16 cellular contexts compared by ENCODE assay signal in genomic region chr4:18421519-18421918, GRCh38.
DNase-seq lines count a peak whose midpoint lies in the region; ATAC-seq and TF ChIP-seq lines count a peak whose summit lies in the region.
"Had no signal": no experiment of that assay in that cellular context is flagged by ENCODE, and none has a peak within 500 bp of the region (broad histone marks: within the 10 kb centered on the region; RNA-seq: fewer than 3 reads in every experiment).

No MANE protein-coding gene starts in this region.

- no peak for TF ChIP-seq POLR2A in NB4 (IDR thresholded peaks at IDR 0.05; ENCODE audit: extremely low read depth, insufficient read length)

- no peak for ATAC-seq in HG03196 (IDR thresholded peaks at IDR 0.05; ENCODE audit: unreplicated experiment)
- ATAC-seq: GM23338, HCT116 had no signal

- TF ChIP-seq CTCF in NB4 (IDR thresholded peaks at IDR 0.05; ENCODE audit: low read depth, low read length), result peak; percentile 1

- H3K4me1 Mint-ChIP-seq in activated naive CD4-positive, alpha-beta T cell treated with anti-CD3 and anti-CD28 coated beads, Interleukin-2, amount 10 ng/mL, durations not matched to agents 7 days and 5 days, result no peaks in the 10 kb centered on the region
- H3K4me1 Mint-ChIP-seq: CD4-positive, alpha-beta memory T cell; GM23338; H9 had no signal

- H3K4me3 Mint-ChIP-seq in activated naive CD4-positive, alpha-beta T cell treated with anti-CD3 and anti-CD28 coated beads, Interleukin-2, amount 10 ng/mL, durations not matched to agents 7 days and 5 days, result no peak overlapping the region
- H3K4me3 Mint-ChIP-seq: CD4-positive, alpha-beta memory T cell; GM23338; H9 had no signal

- no peak overlapping the region for H3K27ac Mint-ChIP-seq in activated naive CD4-positive, alpha-beta T cell treated with anti-CD3 and anti-CD28 coated beads, Interleukin-2, amount 10 ng/mL, durations not matched to agents 7 days and 5 days
- H3K27ac Mint-ChIP-seq: CD4-positive, alpha-beta memory T cell; GM23338; H9 had no signal

- peak; percentile 15 for DNase-seq in Jurkat, Clone E6-1 (ENCODE audit: low read depth, low spot score)
- no peak for DNase-seq in NB4 (ENCODE audit: low read depth)
- DNase-seq in RPMI8226, result peak; percentile 47
- no peak for DNase-seq in activated naive CD4-positive, alpha-beta T cell treated with anti-CD3 and anti-CD28 coated beads, Interleukin-2, amount 10 ng/mL, durations not matched to agents 7 days and 5 days
- no peak for DNase-seq in NCI-H1694 (lab: John Stamatoyannopoulos, UW)
- DNase-seq: C1 segment of cervical spinal cord; Calu3; CD4-positive, alpha-beta memory T cell; COR-L47; DMS53; DMS79 treated with DMSO at 0.1 percent for 48 hours; GF-D8; H9 had no signal

- CTCF ChIA-PET in activated naive CD4-positive, alpha-beta T cell treated with anti-CD3 and anti-CD28 coated beads, Interleukin-2, amount 10 ng/mL, durations not matched to agents 7 days and 5 days (lab: Charles Lee), result no interaction called here

- H3K27me3 Mint-ChIP-seq in activated naive CD4-positive, alpha-beta T cell treated with anti-CD3 and anti-CD28 coated beads, Interleukin-2, amount 10 ng/mL, durations not matched to agents 7 days and 5 days, result no peaks in the 10 kb centered on the region
- H3K27me3 Mint-ChIP-seq: CD4-positive, alpha-beta memory T cell had no signal

- no peak overlapping the region for H3K4me3 ChIP-seq in Jurkat, Clone E6-1 (ENCODE audit: low read length)
- H3K4me3 ChIP-seq in NB4 (ENCODE audit: low read depth, low read length), result no peak overlapping the region
- H3K4me3 ChIP-seq: GM23338 had no signal

- no peaks in the 10 kb centered on the region for H3K36me3 Mint-ChIP-seq in activated naive CD4-positive, alpha-beta T cell treated with anti-CD3 and anti-CD28 coated beads, Interleukin-2, amount 10 ng/mL, durations not matched to agents 7 days and 5 days
- H3K36me3 Mint-ChIP-seq: CD4-positive, alpha-beta memory T cell had no signal

- no peaks in the 10 kb centered on the region for H3K9me3 Mint-ChIP-seq in activated naive CD4-positive, alpha-beta T cell treated with anti-CD3 and anti-CD28 coated beads, Interleukin-2, amount 10 ng/mL, durations not matched to agents 7 days and 5 days
- H3K9me3 Mint-ChIP-seq: GM23338, H9 had no signal

Comparison
In these comparisons a context has a peak if more than half of its experiments do, and no peak if none do; other contexts are left out.
1. DNase-seq: peak in Jurkat, Clone E6-1 (single experiment) and RPMI8226 (single experiment); none in NB4 (single experiment), activated naive CD4-positive, alpha-beta T cell treated with anti-CD3 and anti-CD28 coated beads, Interleukin-2, amount 10 ng/mL, durations not matched to agents 7 days and 5 days (single experiment) and NCI-H1694 (single experiment).